24 cellular contexts compared by ENCODE assay signal in genomic region chr9:125434986-125435775, GRCh38.
DNase-seq lines count a peak whose midpoint lies in the region; ATAC-seq, FAIRE-seq and TF ChIP-seq lines count a peak whose summit lies in the region.
"Had no signal": no experiment of that assay in that cellular context is flagged by ENCODE, and none has a peak within 500 bp of the region (broad histone marks: within the 10 kb centered on the region; RNA-seq: fewer than 3 reads in every experiment).

No MANE protein-coding gene starts in this region.

- TF ChIP-seq POLR2A in H1 (IDR thresholded peaks at IDR 0.05; ENCODE audit: control extremely low read depth in 1 of 2, low read depth in 2 of 2, low read length in 2 of 2), result no peak

- H3K18ac ChIP-seq in H9 (ENCODE audit: insufficient read length, low read depth, low read length) (no peak overlapping the region), H1 (ENCODE audit: extremely low read depth, low read length) (no peak overlapping the region)

- intact Hi-C loops in posterior vena cava (cut with DNase I) (no loop called here), Caco-2 (cut with micrococcal nuclease; ENCODE audit: unreplicated experiment) (no loop called here)
- intact Hi-C loops in CD4-positive, alpha-beta memory T cell (cut with micrococcal nuclease), result no loop called here

- H2AFZ ChIP-seq in H9 (ENCODE audit: low read length), result no peak overlapping the region
- H2AFZ ChIP-seq in H1 (ENCODE audit: low read length), result no peak overlapping the region

- no peak overlapping the region for H2BK15ac ChIP-seq in H9 (ENCODE audit: low read depth, low read length)
- no peak overlapping the region for H2BK15ac ChIP-seq in H1 (ENCODE audit: low read length)

- H3K27me3 ChIP-seq in H9 (ENCODE audit: insufficient read depth, low read length) (no peaks in the 10 kb centered on the region), H1 (replicated peaks in 1 of 4; ENCODE audit: control insufficient read depth in 3 of 4, extremely low read depth in 1 of 4, insufficient read depth in 3 of 4, low read length in 3 of 4) (no peaks in the 10 kb centered on the region), Caco-2 (replicated peaks; ENCODE audit: control insufficient read depth, insufficient read depth, low read length) (no peaks in the 10 kb centered on the region)
- no peaks in the 10 kb centered on the region for H3K27me3 ChIP-seq in CD4-positive, alpha-beta memory T cell (ENCODE audit: insufficient read depth, low read length)
- H3K27me3 ChIP-seq: BLaER1, MG63, SJSA1 had no signal

- no peaks in the 10 kb centered on the region for H3K4me1 Mint-ChIP-seq in activated naive CD8-positive, alpha-beta T cell treated with anti-CD3 and anti-CD28 coated beads, Interleukin-2, amount 10 ng/mL, durations not matched to agents 7 days and 5 days
- H3K4me1 Mint-ChIP-seq in activated naive CD8-positive, alpha-beta T cell treated with anti-CD3 and anti-CD28 coated beads, Interleukin-2, amount 50 U/mL, for 24 hours, result no peaks in the 10 kb centered on the region
- H3K4me1 Mint-ChIP-seq in H9, result peaks cover 6 to 11% of the 10 kb centered on the region in 2 experiments
- peaks cover 0 to 4% (median under 1%) of the 10 kb centered on the region in 4 donors for H3K4me1 Mint-ChIP-seq in CD4-positive, alpha-beta memory T cell
- no peaks in the 10 kb centered on the region for H3K4me1 Mint-ChIP-seq in Caco-2 (ENCODE audit: low read depth, unreplicated experiment)

- H3K14ac ChIP-seq in H9 (ENCODE audit: insufficient read depth, low read length) (no peak overlapping the region), H1 (ENCODE audit: insufficient read length) (no peak overlapping the region)

- H3K23me2 ChIP-seq in H9 (ENCODE audit: insufficient read length, low read depth, low read length, poor library complexity, severe bottlenecking) (no peaks in the 10 kb centered on the region), H1 (ENCODE audit: low read depth, low read length) (no peaks in the 10 kb centered on the region)

- H3K4me1 ChIP-seq in H9 (ENCODE audit: insufficient read depth, low read length) (no peaks in the 10 kb centered on the region; the same call in 1 of the 2 replicates), H1 (replicated peaks in 1 of 4; ENCODE audit: control insufficient read depth in 3 of 4, insufficient read depth in 4 of 4, low read length in 3 of 4) (peaks cover 0 to 8% (median 3%) of the 10 kb centered on the region in 4 experiments; a peak in 5 of 7 replicates), Caco-2 (no peaks in the 10 kb centered on the region)
- no peaks in the 10 kb centered on the region for H3K4me1 ChIP-seq in CD4-positive, alpha-beta memory T cell (ENCODE audit: insufficient read depth, low read length)
- H3K4me1 ChIP-seq: A549, HAP-1, SJSA1 had no signal

- no peak overlapping the region for H4K8ac ChIP-seq in H9 (replicated peaks; ENCODE audit: insufficient read length, low read depth, low read length)
- peak overlapping the region; percentile 82; the same call in 1 of the 2 replicates for H4K8ac ChIP-seq in H1 (ENCODE audit: extremely low read depth, insufficient read depth, low read length)

- ATAC-seq in activated naive CD8-positive, alpha-beta T cell treated with anti-CD3 and anti-CD28 coated beads, Interleukin-2, amount 10 ng/mL, durations not matched to agents 7 days and 5 days (ENCODE audit: low read depth), result no peak
- no peak for ATAC-seq in activated naive CD8-positive, alpha-beta T cell treated with anti-CD3 and anti-CD28 coated beads, Interleukin-2, amount 50 U/mL, for 24 hours
- ATAC-seq in GM21576 (IDR thresholded peaks at IDR 0.05; ENCODE audit: unreplicated experiment), result no peak
- ATAC-seq: CD8-positive, alpha-beta T cell; GM12878 had no signal

- POLR2A ChIA-PET in activated naive CD8-positive, alpha-beta T cell treated with anti-CD3 and anti-CD28 coated beads, Interleukin-2, amount 10 ng/mL, durations not matched to agents 7 days and 5 days (lab: Charles Lee), result no interaction called here
- POLR2A ChIA-PET in H1 (lab: Charles Lee; ENCODE audit: partially characterized antibody), result interaction anchor here (1.1 kb wide), 1 partner anchor 9 kb away, joined by 3 read pairs; no protein-coding TSS in a partner anchor
- POLR2A ChIA-PET in CD4-positive, alpha-beta memory T cell (lab: Charles Lee; ENCODE audit: partially characterized antibody), result no interaction called here
- POLR2A ChIA-PET in Caco-2 (lab: Charles Lee), result interaction anchor here (0.6 kb wide), 1 partner anchor 57 kb away, joined by 3 read pairs; no protein-coding TSS in a partner anchor

- no peak overlapping the region for H2BK12ac ChIP-seq in H9 (ENCODE audit: insufficient read length, low read depth, low read length)
- H2BK12ac ChIP-seq in H1 (ENCODE audit: low read depth, low read length), result no peak overlapping the region

- no CpG with 5 or more reads among the region's 16 CpGs for WGBS in H9 (ENCODE audit: extremely low coverage, insufficient read length, low lambda C conversion rate)
- 92% methylated on average over 16 of the region's 16 CpGs; no CpG with 5 or more reads in 1 of the 2 experiments for WGBS in H1 (ENCODE audit: extremely low coverage in 1 of 2, insufficient coverage in 1 of 2, insufficient read length in 1 of 2, insufficient replicate concordance in 2 of 2, low coverage in 1 of 2, low lambda C conversion rate in 2 of 2, missing lambda C conversion rate in 1 of 2), 2 experiments

- H3K36me3 ChIP-seq in H1 (ENCODE audit: control insufficient read depth in 2 of 4, insufficient read depth in 4 of 4, low read length in 3 of 4) (no peaks in the 10 kb centered on the region), Caco-2 (ENCODE audit: control insufficient read depth, insufficient read depth, low read length) (no peaks in the 10 kb centered on the region)
- peaks cover 7% of the 10 kb centered on the region for H3K36me3 ChIP-seq in CD4-positive, alpha-beta memory T cell (ENCODE audit: insufficient read depth, low read length)
- H3K36me3 ChIP-seq: HAP-1, MG63, SJSA1 had no signal

- H3K4ac ChIP-seq in H9 (ENCODE audit: low read depth, low read length), result no peak overlapping the region
- H3K4ac ChIP-seq in H1 (replicated peaks; ENCODE audit: insufficient read length, low read depth, low read length), result no peak overlapping the region

- H4K91ac ChIP-seq in H9 (ENCODE audit: insufficient read length, low read depth, low read length), result no peak overlapping the region
- H4K91ac ChIP-seq in H1 (replicated peaks; ENCODE audit: insufficient read length, low read length), result no peak overlapping the region

- H2AK5ac ChIP-seq in H9 (ENCODE audit: insufficient read length, low read length) (no peak overlapping the region), H1 (ENCODE audit: low read depth, low read length) (no peak overlapping the region)

- H3T11ph ChIP-seq in H9 (ENCODE audit: low read length), result no peak overlapping the region

- H2BK5ac ChIP-seq in H9 (ENCODE audit: insufficient read length, low read length) (no peak overlapping the region), H1 (ENCODE audit: low read depth, low read length) (no peak overlapping the region)

- FAIRE-seq in H1 (lab: Jason Lieb, UNC), result no peak
- FAIRE-seq: A549, GM12878 had no signal

- H3K4me3 Mint-ChIP-seq in activated naive CD8-positive, alpha-beta T cell treated with anti-CD3 and anti-CD28 coated beads, Interleukin-2, amount 10 ng/mL, durations not matched to agents 7 days and 5 days, result no peak overlapping the region
- H3K4me3 Mint-ChIP-seq in activated naive CD8-positive, alpha-beta T cell treated with anti-CD3 and anti-CD28 coated beads, Interleukin-2, amount 50 U/mL, for 24 hours, result no peak overlapping the region
- H3K4me3 Mint-ChIP-seq in H9, result no peak overlapping the region
- no peak overlapping the region for H3K4me3 Mint-ChIP-seq in CD4-positive, alpha-beta memory T cell
- no peak overlapping the region for H3K4me3 Mint-ChIP-seq in Caco-2 (ENCODE audit: unreplicated experiment)
- H3K4me3 Mint-ChIP-seq: CD8-positive, alpha-beta T cell had no signal

- no peak overlapping the region for H3K27ac Mint-ChIP-seq in activated naive CD8-positive, alpha-beta T cell treated with anti-CD3 and anti-CD28 coated beads, Interleukin-2, amount 10 ng/mL, durations not matched to agents 7 days and 5 days
- H3K27ac Mint-ChIP-seq in activated naive CD8-positive, alpha-beta T cell treated with anti-CD3 and anti-CD28 coated beads, Interleukin-2, amount 50 U/mL, for 24 hours, result no peak overlapping the region
- H3K27ac Mint-ChIP-seq in H9 (no peak overlapping the region), Caco-2 (ENCODE audit: unreplicated experiment) (no peak overlapping the region)
- no peak overlapping the region for H3K27ac Mint-ChIP-seq in CD4-positive, alpha-beta memory T cell
- H3K27ac Mint-ChIP-seq: CD8-positive, alpha-beta T cell had no signal

- no peaks in the 10 kb centered on the region for H4K20me1 ChIP-seq in H9 (ENCODE audit: control insufficient read depth, insufficient read depth, insufficient read length)
- no peaks in the 10 kb centered on the region for H4K20me1 ChIP-seq in H1 (replicated peaks in 1 of 2; ENCODE audit: control insufficient read depth in 1 of 2, insufficient read depth in 2 of 2, low read length in 2 of 2)

- TF ChIP-seq EP300 in H1 (IDR thresholded peaks at IDR 0.05; ENCODE audit: borderline replicate concordance in 1 of 2, low read depth in 2 of 2, low read length in 2 of 2), result no peak

- BruUV-seq in Caco-2 (replicated peaks; lab: Mats Ljungman, UMichigan), result no TSS peak

- no peaks in the 10 kb centered on the region for H3K36me3 Mint-ChIP-seq in activated naive CD8-positive, alpha-beta T cell treated with anti-CD3 and anti-CD28 coated beads, Interleukin-2, amount 10 ng/mL, durations not matched to agents 7 days and 5 days
- peaks cover 4% of the 10 kb centered on the region for H3K36me3 Mint-ChIP-seq in activated naive CD8-positive, alpha-beta T cell treated with anti-CD3 and anti-CD28 coated beads, Interleukin-2, amount 50 U/mL, for 24 hours (ENCODE audit: low read depth)
- H3K36me3 Mint-ChIP-seq in H9 (ENCODE audit: insufficient read depth in 1 of 3, low read depth in 3 of 3) (no peaks in the 10 kb centered on the region; a peak in 1 of 7 replicates), Caco-2 (ENCODE audit: insufficient read depth, unreplicated experiment) (peaks cover 12% of the 10 kb centered on the region)
- H3K36me3 Mint-ChIP-seq in CD4-positive, alpha-beta memory T cell, result peaks cover 11 to 14% of the 10 kb centered on the region in 2 donors

- H3K27me3 Mint-ChIP-seq in activated naive CD8-positive, alpha-beta T cell treated with anti-CD3 and anti-CD28 coated beads, Interleukin-2, amount 10 ng/mL, durations not matched to agents 7 days and 5 days, result no peaks in the 10 kb centered on the region
- H3K27me3 Mint-ChIP-seq in activated naive CD8-positive, alpha-beta T cell treated with anti-CD3 and anti-CD28 coated beads, Interleukin-2, amount 50 U/mL, for 24 hours, result no peaks in the 10 kb centered on the region
- H3K27me3 Mint-ChIP-seq in H9 (ENCODE audit: low read depth) (no peaks in the 10 kb centered on the region), Caco-2 (ENCODE audit: insufficient read depth, unreplicated experiment) (no peaks in the 10 kb centered on the region)
- H3K27me3 Mint-ChIP-seq in CD4-positive, alpha-beta memory T cell, result no peaks in the 10 kb centered on the region

- H3K4me2 ChIP-seq in H9 (ENCODE audit: insufficient read depth, insufficient read length, low read length) (no peak overlapping the region), H1 (ENCODE audit: insufficient read depth in 1 of 2, low read depth in 2 of 2, low read length in 2 of 2) (no peak overlapping the region)
- H3K4me2 ChIP-seq: A549, BLaER1 had no signal

- no peak overlapping the region for H2BK20ac ChIP-seq in H9 (ENCODE audit: low read depth, low read length, poor library complexity, severe bottlenecking)
- H2BK20ac ChIP-seq in H1 (ENCODE audit: low read length), result no peak overlapping the region

- peak; percentile 18 for DNase-seq in activated naive CD8-positive, alpha-beta T cell treated with anti-CD3 and anti-CD28 coated beads, Interleukin-2, amount 10 ng/mL, durations not matched to agents 7 days and 5 days
- no peak for DNase-seq in activated naive CD8-positive, alpha-beta T cell treated with anti-CD3 and anti-CD28 coated beads, Interleukin-2, amount 50 U/mL, for 24 hours
- DNase-seq in H9 (peak; percentile 20), H1 (ENCODE audit: low read depth in 1 of 2, low spot score in 2 of 2) (no peak), posterior vena cava (ENCODE audit: low spot score) (peak; percentile 66), Caco-2 (no peak)
- DNase-seq in CD4-positive, alpha-beta memory T cell, result no peak
- DNase-seq: CD8-positive, alpha-beta T cell; DMS53; EL; Karpas-422; MG63; NCI-H1048; NCI-H1436; NCI-H1930; NCI-H2171; NCI-H446; NCI-H526 treated with DMSO at 0.1 percent for 48 hours had no signal

- H2BK120ac ChIP-seq in H9 (ENCODE audit: low read depth, low read length, poor library complexity, severe bottlenecking), result no peak overlapping the region
- no peak overlapping the region for H2BK120ac ChIP-seq in H1 (replicated peaks; ENCODE audit: low read depth, low read length)

- H4K5ac ChIP-seq in H9 (ENCODE audit: insufficient read length, low read depth, low read length) (no peak overlapping the region), H1 (ENCODE audit: insufficient read length, low read depth, low read length) (no peak overlapping the region)

- no peak overlapping the region for H3K56ac ChIP-seq in H9 (ENCODE audit: insufficient read length, low read depth, low read length)
- no peak overlapping the region for H3K56ac ChIP-seq in H1 (replicated peaks; ENCODE audit: insufficient read length, low read depth, low read length)

- H3K27ac ChIP-seq in H9 (ENCODE audit: insufficient read length, low read depth, low read length) (no peak overlapping the region), H1 (ENCODE audit: low read depth, low read length) (no peak overlapping the region)
- H3K27ac ChIP-seq in CD4-positive, alpha-beta memory T cell (ENCODE audit: low read depth, low read length), result no peak overlapping the region
- H3K27ac ChIP-seq: A549, BLaER1, SJSA1 had no signal

- H3K9me3 ChIP-seq in H9 (ENCODE audit: control insufficient read depth, low read depth, low read length) (no peaks in the 10 kb centered on the region), H1 (ENCODE audit: insufficient read depth in 2 of 2, low read depth in 1 of 2, low read length in 1 of 2) (no peaks in the 10 kb centered on the region), Caco-2 (no peaks in the 10 kb centered on the region)
- no peaks in the 10 kb centered on the region for H3K9me3 ChIP-seq in CD4-positive, alpha-beta memory T cell (ENCODE audit: control insufficient read depth in 1 of 2, low read length in 2 of 2)
- H3K9me3 ChIP-seq: A549, BLaER1, HAP-1, MG63, SJSA1 had no signal

- H3K79me1 ChIP-seq in H9 (ENCODE audit: insufficient read depth, low read depth, low read length, poor library complexity, severe bottlenecking) (no peaks in the 10 kb centered on the region), H1 (ENCODE audit: low read depth, low read length) (no peaks in the 10 kb centered on the region)

- CTCF ChIA-PET in H1 (lab: Charles Lee; ENCODE audit: partially characterized antibody), result interaction anchor here (0.7 to 2.1 kb wide), 5 partner anchors 8 to 190 kb away, joined by 3 to 10 read pairs (median 3); no protein-coding TSS in a partner anchor
- CTCF ChIA-PET in CD4-positive, alpha-beta memory T cell (lab: Charles Lee; ENCODE audit: partially characterized antibody), result interaction anchor here (1.5 kb wide), 1 partner anchor 27 kb away, joined by 3 read pairs; no protein-coding TSS in a partner anchor
- CTCF ChIA-PET in Caco-2 (lab: Charles Lee), result no interaction called here

- H3K9me3 Mint-ChIP-seq in activated naive CD8-positive, alpha-beta T cell treated with anti-CD3 and anti-CD28 coated beads, Interleukin-2, amount 10 ng/mL, durations not matched to agents 7 days and 5 days, result no peaks in the 10 kb centered on the region
- H3K9me3 Mint-ChIP-seq in activated naive CD8-positive, alpha-beta T cell treated with anti-CD3 and anti-CD28 coated beads, Interleukin-2, amount 50 U/mL, for 24 hours, result no peaks in the 10 kb centered on the region
- H3K9me3 Mint-ChIP-seq in H9, result no peaks in the 10 kb centered on the region
- H3K9me3 Mint-ChIP-seq in CD4-positive, alpha-beta memory T cell, result no peaks in the 10 kb centered on the region
- no peaks in the 10 kb centered on the region for H3K9me3 Mint-ChIP-seq in Caco-2 (ENCODE audit: unreplicated experiment)
- H3K9me3 Mint-ChIP-seq: CD8-positive, alpha-beta T cell had no signal

- no peak for TF ChIP-seq CTCF in H9 (conservative IDR thresholded peaks at IDR 0.05)
- no peak for TF ChIP-seq CTCF in H1 (IDR thresholded peaks at IDR 0.05; ENCODE audit: control extremely low read depth in 1 of 3, insufficient read depth in 1 of 3, low read depth in 1 of 3, low read length in 3 of 3)
- no peak for TF ChIP-seq CTCF in Caco-2 (IDR thresholded peaks at IDR 0.05; ENCODE audit: insufficient read depth in 1 of 2, low read depth in 1 of 2, low read length in 1 of 2, severe bottlenecking in 1 of 2, unreplicated experiment in 1 of 2)

- H3K4me3 ChIP-seq in H1 (ENCODE audit: extremely low read depth in 1 of 4, insufficient read depth in 2 of 4, low read depth in 3 of 4, low read length in 4 of 4) (no peak overlapping the region), Caco-2 (ENCODE audit: low read depth, low read length) (no peak overlapping the region)
- H3K4me3 ChIP-seq in CD4-positive, alpha-beta memory T cell (ENCODE audit: low read length in 2 of 2), result no peak overlapping the region
- H3K4me3 ChIP-seq: A549, BLaER1, GM12878, HAP-1, MG63, SJSA1 had no signal

- H3K79me2 ChIP-seq in H9 (ENCODE audit: insufficient read depth, low read length), result no peaks in the 10 kb centered on the region
- no peaks in the 10 kb centered on the region for H3K79me2 ChIP-seq in H1 (ENCODE audit: control insufficient read depth in 1 of 2, insufficient read depth in 2 of 2, low read length in 2 of 2)

- no peak overlapping the region for H3K23ac ChIP-seq in H9 (ENCODE audit: insufficient read length, low read depth, low read length)
- H3K23ac ChIP-seq in H1 (ENCODE audit: insufficient read length), result no peak overlapping the region

- H3K9ac ChIP-seq in H9 (ENCODE audit: extremely low read depth, insufficient read length, low read length), result no peak overlapping the region
- H3K9ac ChIP-seq in H1 (replicated peaks in 1 of 4; ENCODE audit: extremely low read depth in 1 of 4, low read depth in 3 of 4, low read length in 3 of 4), result no peak overlapping the region
- H3K9ac ChIP-seq: BLaER1 had no signal

- no peak for TF ChIP-seq RAD21 in H1 (IDR thresholded peaks at IDR 0.05 in 1 of 2, conservative IDR thresholded peaks at IDR 0.05 in 1 of 2; ENCODE audit: low read depth in 2 of 2, low read length in 2 of 2)

Comparison
In these comparisons a context has a peak if more than half of its experiments do, and no peak if none do; other contexts are left out.
1. DNase-seq: peak in activated naive CD8-positive, alpha-beta T cell treated with anti-CD3 and anti-CD28 coated beads, Interleukin-2, amount 10 ng/mL, durations not matched to agents 7 days and 5 days (single experiment), H9 (single experiment) and posterior vena cava (single experiment); none in activated naive CD8-positive, alpha-beta T cell treated with anti-CD3 and anti-CD28 coated beads, Interleukin-2, amount 50 U/mL, for 24 hours (single experiment), H1 (0 of 2), CD4-positive, alpha-beta memory T cell (0 of 5) and Caco-2 (0 of 2).
2. POLR2A ChIA-PET loops: an anchor here in H1 (1.1 kb wide) and Caco-2 (0.6 kb wide); none called in activated naive CD8-positive, alpha-beta T cell treated with anti-CD3 and anti-CD28 coated beads, Interleukin-2, amount 10 ng/mL, durations not matched to agents 7 days and 5 days and CD4-positive, alpha-beta memory T cell.